Comparison of ENCODE assay signal across 8 cellular contexts in the genomic region with DNA sequence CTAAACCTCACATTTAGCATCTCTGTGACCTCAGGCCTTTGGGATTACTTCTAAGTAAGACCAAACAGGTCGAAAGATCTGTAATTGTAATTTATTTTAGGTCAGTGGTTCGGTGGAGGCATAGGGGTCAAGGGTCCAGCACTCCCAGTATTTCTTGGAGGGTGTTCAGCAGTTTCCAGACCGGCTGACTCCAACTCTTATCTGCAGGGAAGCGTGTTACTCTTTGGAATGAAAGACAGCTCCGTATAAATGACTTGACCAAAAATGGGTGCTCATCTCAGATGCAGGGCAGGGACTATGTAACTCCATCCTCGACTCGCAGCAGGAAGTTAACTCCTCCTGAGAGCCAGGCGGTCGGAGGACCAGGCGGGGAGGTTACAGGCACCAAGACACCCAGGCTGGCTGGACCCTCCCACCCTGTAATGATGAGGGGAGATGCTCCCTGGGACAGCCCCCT. TPM values are rescaled to one million over a fixed set of nuclear protein-coding genes. Genes with fewer than 3 reads are reported as not detected.
DNase-seq lines count a peak whose midpoint lies in the region; ATAC-seq and TF ChIP-seq lines count a peak whose summit lies in the region.

No MANE protein-coding gene starts in this region.

- ATAC-seq in heart right ventricle = peak in 2 of 8 donors; percentile 64 to 67
- no peak for ATAC-seq in left cardiac atrium
- peak; percentile 35 for ATAC-seq in lung (ENCODE audit: insufficient read depth, low FRiP score)

- H3K4me3 ChIP-seq in heart right ventricle (peak overlapping the region; percentile 71 to 96 (median 85)), astrocyte of the cerebellum (ENCODE audit: low read depth, low read length) (peak overlapping the region; percentile 88), lung (peak overlapping the region; percentile 63), urinary bladder (ENCODE audit: low read depth, low read length) (peak overlapping the region; percentile 90)

- H3K4me1 ChIP-seq in heart right ventricle = peaks cover 0 to 44% (median 20%) of the 10 kb centered on the region in 9 donors
- H3K4me1 ChIP-seq in lung (ENCODE audit: control insufficient read depth in 2 of 2, insufficient read depth in 2 of 2, low read length in 2 of 2) = peaks cover 0 to 3% of the 10 kb centered on the region in 2 donors
- H3K4me1 ChIP-seq in urinary bladder (ENCODE audit: insufficient read depth) = no peaks in the 10 kb centered on the region

- H3K27ac ChIP-seq in heart right ventricle = peak overlapping the region; percentile 49 to 94 (median 88)
- H3K27ac ChIP-seq in lung (ENCODE audit: low read depth in 1 of 2, low read length in 1 of 2) = peak overlapping the region; percentile 78 to 93
- peak overlapping the region; percentile 72 for H3K27ac ChIP-seq in urinary bladder (ENCODE audit: low read depth)

- in situ Hi-C loops in astrocyte of the cerebellum (cut with HindIII; ENCODE audit: low sequenced_read_pairs) = no loop called here

- 1 to 3% methylated on average over 10 of the region's 10 CpGs for WGBS in heart right ventricle, 2 donors
- 2 to 3% methylated on average over 10 of the region's 10 CpGs for WGBS in lung, 2 donors
- 1% methylated on average over 10 of the region's 10 CpGs for WGBS in urinary bladder

- intact Hi-C loops in heart right ventricle (cut with DNase I) (no loop called here), left cardiac atrium (cut with DNase I) (no loop called here)

- TF ChIP-seq CTCF in heart right ventricle (IDR thresholded peaks at IDR 0.05) = no peak
- no peak for TF ChIP-seq CTCF in astrocyte of the cerebellum (IDR thresholded peaks at IDR 0.05; ENCODE audit: low read depth, low read length, missing control alignments)
- no peak for TF ChIP-seq CTCF in lung (IDR thresholded peaks at IDR 0.05; ENCODE audit: control extremely low read depth, extremely low read depth)

- H3K36me3 ChIP-seq in heart right ventricle (no peaks in the 10 kb centered on the region), lung (ENCODE audit: control insufficient read depth in 2 of 2, insufficient read depth in 2 of 2, low read length in 2 of 2) (no peaks in the 10 kb centered on the region), urinary bladder (ENCODE audit: insufficient read depth) (no peaks in the 10 kb centered on the region)

- no peaks in the 10 kb centered on the region for H3K9me3 ChIP-seq in heart right ventricle
- no peaks in the 10 kb centered on the region for H3K9me3 ChIP-seq in lung (ENCODE audit: control insufficient read depth in 2 of 2, insufficient read depth in 1 of 2, low read length in 1 of 2)

- H3K27me3 ChIP-seq in heart right ventricle = no peaks in the 10 kb centered on the region
- H3K27me3 ChIP-seq in lung (ENCODE audit: control insufficient read depth, insufficient read depth) = no peaks in the 10 kb centered on the region

- DNase-seq in heart right ventricle (no peak), left cardiac atrium (no peak), astrocyte of the cerebellum (ENCODE audit: low read depth) (no peak), lung (ENCODE audit: low spot score) (no peak), NCI-H524 treated with DMSO at 0.1 percent for 48 hours (lab: John Stamatoyannopoulos, UW) (no peak), NCI-H2227 (lab: John Stamatoyannopoulos, UW; ENCODE audit: unreplicated experiment) (no peak), HT-29 (ENCODE audit: low spot score) (no peak)

RNA-seq across cellular contexts. Expression of gene VPS13A, which starts 0.6 kb away (rescaled TPM):
- total RNA-seq in heart right ventricle (10 to 100 TPM; 24.9 to 53.2 (median 38.0) TPM), left cardiac atrium (10 to 100 TPM; 31.2 to 31.9 TPM), lung (10 to 100 TPM; 19.3 to 58.3 TPM), urinary bladder (98.7 TPM)
- polyA plus RNA-seq in heart right ventricle (10 to 100 TPM in 1 of 2 donors, 1 to 10 TPM in 1; 6.8 to 29.3 TPM), lung (10 to 100 TPM in 1 of 2 donors, 1 to 10 TPM in 1; 3.7 to 20.1 TPM), urinary bladder (8.4 TPM)
- 10.0 and 13.8 TPM in 2 replicates for total RNA-seq in HT-29 (2014; rRNA removed; shearing (Covaris generic))
